Comparison of ENCODE assay signal across 17 cellular contexts in genomic region chr7:30313348-30313747, GRCh38.
"Had no signal": no experiment of that assay in that cellular context is flagged by ENCODE, and none has a peak within 500 bp of the region (broad histone marks: within the 10 kb centered on the region; RNA-seq: fewer than 3 reads in every experiment).

No MANE protein-coding gene starts in this region.

- FAIRE-seq: pancreas, TTC549, urothelium cell line had no signal

- H3K9me3 Mint-ChIP-seq: neural progenitor cell; T-helper 1 cell treated with Interleukin-12 subunit alpha and Interleukin-12 subunit beta and Interleukin-4 antibody, amounts not matched to agents 30 μg/mL and 1 μg/mL, for 36 hours had no signal

- H3K36me3 Mint-ChIP-seq: neural progenitor cell had no signal

- ATAC-seq: activated CD4-positive, CD25-positive, alpha-beta regulatory T cell treated with anti-CD3 and anti-CD28 coated beads, Interleukin-2, amount 50 U/mL, for 24 hours; activated naive CD4-positive, alpha-beta T cell treated with anti-CD3 and anti-CD28 coated beads, Interleukin-2, amount 50 U/mL, for 72 hours; foreskin keratinocyte; left lung; pancreas had no signal

- H3K27ac ChIP-seq: breast epithelium, foreskin keratinocyte, left lung, neural progenitor cell, pancreas had no signal

- DNase-seq: activated CD4-positive, alpha-beta T cell treated with anti-CD3 and anti-CD28 coated beads, Interleukin-2, amount 50 U/mL, for 4 hours; activated T-cell treated with anti-CD3 and anti-CD28 coated beads, Interleukin-2, amount 50 U/mL, for 1 hour; dermis blood vessel endothelial cell; foreskin keratinocyte; head of caudate nucleus; left lung; mesenchymal stem cell; pancreas; stimulated activated CD4-positive, alpha-beta T cell treated with anti-CD3 and anti-CD28 coated beads, Interleukin-15, amount 100 ng/mL, for 24 hours; stimulated activated CD4-positive, alpha-beta T cell treated with anti-CD3 and anti-CD28 coated beads, Interleukin-4, amount 100 ng/mL, for 4 hours had no signal

- H3K36me3 ChIP-seq: breast epithelium, left lung, neural progenitor cell, pancreas had no signal

- H3K4me1 ChIP-seq: breast epithelium had no signal

- H3K27ac Mint-ChIP-seq: activated naive CD4-positive, alpha-beta T cell treated with anti-CD3 and anti-CD28 coated beads, Interleukin-2, amount 50 U/mL, for 72 hours; neural progenitor cell; T-helper 1 cell treated with Interleukin-12 subunit alpha and Interleukin-12 subunit beta and Interleukin-4 antibody, amounts not matched to agents 30 μg/mL and 1 μg/mL, for 36 hours had no signal

- H3K4me3 ChIP-seq: breast epithelium, left lung, neural progenitor cell, pancreas had no signal

- H3K9ac ChIP-seq: neural progenitor cell had no signal

- H3K4me3 Mint-ChIP-seq: neural progenitor cell; T-helper 1 cell treated with Interleukin-12 subunit alpha and Interleukin-12 subunit beta and Interleukin-4 antibody, amounts not matched to agents 30 μg/mL and 1 μg/mL, for 36 hours had no signal

- H3K27me3 ChIP-seq: breast epithelium, foreskin keratinocyte, left lung, neural progenitor cell, pancreas had no signal

- H3K4me2 ChIP-seq: neural progenitor cell had no signal
